ENCODE assay signal across 13 cellular contexts in the genomic region with DNA sequence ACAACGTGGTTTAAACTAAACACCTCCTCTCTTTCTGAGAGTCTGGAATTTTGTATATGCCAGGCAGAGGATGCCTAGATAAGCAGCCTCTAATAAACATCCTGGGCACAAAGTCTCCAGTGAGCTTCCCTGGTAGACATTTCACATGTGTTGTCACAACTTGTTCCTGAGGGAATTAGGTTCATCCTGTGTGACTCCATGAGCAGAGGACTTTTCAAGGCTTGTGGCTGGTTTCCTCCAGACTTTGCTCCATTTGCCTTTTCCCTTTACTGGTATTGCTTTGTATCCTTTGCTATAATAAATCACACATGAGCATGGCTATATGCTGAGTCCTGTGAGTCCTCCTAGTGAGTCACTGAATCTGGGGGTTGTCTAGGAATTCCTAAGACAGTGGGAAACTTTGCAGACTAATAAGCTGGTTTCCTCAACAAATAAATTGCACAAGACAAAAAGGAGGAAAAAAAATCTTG.
A peak's percentile ranks its signal among the peaks of the same experiment; 100 is the strongest.
DNase-seq lines count a peak whose midpoint lies in the region; ATAC-seq, FAIRE-seq and TF ChIP-seq lines count a peak whose summit lies in the region.
"Had no signal": no experiment of that assay in that cellular context is flagged by ENCODE, and none has a peak within 500 bp of the region (broad histone marks: within the 10 kb centered on the region; RNA-seq: fewer than 3 reads in every experiment).

No MANE protein-coding gene starts in this region.

- H3K4me3 ChIP-seq in BJ (ENCODE audit: low read depth, low read length): no peak overlapping the region
- H3K4me3 ChIP-seq: colonic mucosa, upper lobe of right lung had no signal

- no peak overlapping the region for H3K4me3 Mint-ChIP-seq in endothelial cell (ENCODE audit: unreplicated experiment)
- no peak overlapping the region for H3K4me3 Mint-ChIP-seq in WTC11

- ATAC-seq in GM18867 (IDR thresholded peaks at IDR 0.05; ENCODE audit: unreplicated experiment): no peak
- ATAC-seq in GM21786 (IDR thresholded peaks at IDR 0.05; ENCODE audit: unreplicated experiment): no peak
- no peak for ATAC-seq in WTC11
- ATAC-seq: upper lobe of right lung had no signal

- H3K4me1 Mint-ChIP-seq in endothelial cell (ENCODE audit: unreplicated experiment): no peaks in the 10 kb centered on the region
- no peaks in the 10 kb centered on the region; the same call in 1 of the 2 replicates for H3K4me1 Mint-ChIP-seq in WTC11

- CTCF ChIA-PET in BJ (lab: Yijun Ruan, JAX): no interaction called here
- CTCF ChIA-PET in WTC11 (lab: Charles Lee): no interaction called here

- peaks cover 4% of the 10 kb centered on the region for H3K36me3 Mint-ChIP-seq in endothelial cell (ENCODE audit: low read depth, unreplicated experiment)
- no peaks in the 10 kb centered on the region for H3K36me3 Mint-ChIP-seq in WTC11

- peak overlapping the region; percentile 48 for H3K27ac Mint-ChIP-seq in endothelial cell (ENCODE audit: unreplicated experiment)
- no peak overlapping the region for H3K27ac Mint-ChIP-seq in WTC11

- no peak for TF ChIP-seq CTCF in BJ (IDR thresholded peaks at IDR 0.05; ENCODE audit: insufficient read depth, low read depth, low read length)
- TF ChIP-seq CTCF in endothelial cell (IDR thresholded peaks at IDR 0.05; ENCODE audit: unreplicated experiment): no peak
- no peak for TF ChIP-seq CTCF in WTC11 (IDR thresholded peaks at IDR 0.05)

- H3K9me3 Mint-ChIP-seq in endothelial cell (ENCODE audit: unreplicated experiment) (no peaks in the 10 kb centered on the region), WTC11 (peaks cover 18% of the 10 kb centered on the region)

- H3K36me3 ChIP-seq in BJ (ENCODE audit: control insufficient read depth, insufficient read depth, low read length): no peaks in the 10 kb centered on the region
- H3K36me3 ChIP-seq: colonic mucosa, upper lobe of right lung had no signal

- FAIRE-seq in GM19239 (lab: Jason Lieb, UNC): no peak
- FAIRE-seq: small intestine had no signal

- no peaks in the 10 kb centered on the region for H3K27me3 Mint-ChIP-seq in endothelial cell (ENCODE audit: unreplicated experiment)
- H3K27me3 Mint-ChIP-seq in WTC11 (ENCODE audit: low read depth): no peaks in the 10 kb centered on the region

- H3K27me3 ChIP-seq in BJ (ENCODE audit: control insufficient read depth, insufficient read depth, low read length): no peaks in the 10 kb centered on the region
- H3K27me3 ChIP-seq: colonic mucosa, upper lobe of right lung had no signal

- POLR2A ChIA-PET in BJ (lab: Charles Lee) (interaction anchor here (0.5 kb wide), 1 partner anchor 68 kb away, joined by 4 read pairs; no protein-coding TSS in a partner anchor), WTC11 (lab: Charles Lee) (no interaction called here)

- DNase-seq in BJ (ENCODE audit: low read depth) (peak; percentile 82), RKO (ENCODE audit: low spot score) (peak; percentile 79), endothelial cell (ENCODE audit: low spot score) (no peak), myocyte (ENCODE audit: low read depth) (peak; percentile 52), WTC11 (ENCODE audit: low spot score) (no peak), GM19239 (ENCODE audit: insufficient read length, low spot score) (no peak)
- DNase-seq: colonic mucosa, MV-4-11, NCI-H2227 treated with DMSO at 0.1 percent for 48 hours, small intestine, upper lobe of right lung had no signal

TF ChIP-seq in WTC11, 78 proteins besides CTCF, POLR2A, EP300 and RAD21:
- no peak for TF ChIP-seq GABPB1 (CRISPR knock-in tag; IDR thresholded peaks at IDR 0.05)
- TF ChIP-seq SOX15 (CRISPR knock-in tag; IDR thresholded peaks at IDR 0.05): no peak
- TF ChIP-seq JAZF1 (CRISPR knock-in tag; IDR thresholded peaks at IDR 0.05): no peak
- no peak for TF ChIP-seq FOXJ3 (CRISPR knock-in tag; IDR thresholded peaks at IDR 0.05; ENCODE audit: borderline replicate concordance)

Comparison
In these comparisons a context has a peak if more than half of its experiments do, and no peak if none do; other contexts are left out.
1. DNase-seq: peak in BJ (single experiment), RKO (single experiment) and myocyte (single experiment); none in endothelial cell (single experiment), WTC11 (single experiment) and GM19239 (single experiment).